In the genomic region with DNA sequence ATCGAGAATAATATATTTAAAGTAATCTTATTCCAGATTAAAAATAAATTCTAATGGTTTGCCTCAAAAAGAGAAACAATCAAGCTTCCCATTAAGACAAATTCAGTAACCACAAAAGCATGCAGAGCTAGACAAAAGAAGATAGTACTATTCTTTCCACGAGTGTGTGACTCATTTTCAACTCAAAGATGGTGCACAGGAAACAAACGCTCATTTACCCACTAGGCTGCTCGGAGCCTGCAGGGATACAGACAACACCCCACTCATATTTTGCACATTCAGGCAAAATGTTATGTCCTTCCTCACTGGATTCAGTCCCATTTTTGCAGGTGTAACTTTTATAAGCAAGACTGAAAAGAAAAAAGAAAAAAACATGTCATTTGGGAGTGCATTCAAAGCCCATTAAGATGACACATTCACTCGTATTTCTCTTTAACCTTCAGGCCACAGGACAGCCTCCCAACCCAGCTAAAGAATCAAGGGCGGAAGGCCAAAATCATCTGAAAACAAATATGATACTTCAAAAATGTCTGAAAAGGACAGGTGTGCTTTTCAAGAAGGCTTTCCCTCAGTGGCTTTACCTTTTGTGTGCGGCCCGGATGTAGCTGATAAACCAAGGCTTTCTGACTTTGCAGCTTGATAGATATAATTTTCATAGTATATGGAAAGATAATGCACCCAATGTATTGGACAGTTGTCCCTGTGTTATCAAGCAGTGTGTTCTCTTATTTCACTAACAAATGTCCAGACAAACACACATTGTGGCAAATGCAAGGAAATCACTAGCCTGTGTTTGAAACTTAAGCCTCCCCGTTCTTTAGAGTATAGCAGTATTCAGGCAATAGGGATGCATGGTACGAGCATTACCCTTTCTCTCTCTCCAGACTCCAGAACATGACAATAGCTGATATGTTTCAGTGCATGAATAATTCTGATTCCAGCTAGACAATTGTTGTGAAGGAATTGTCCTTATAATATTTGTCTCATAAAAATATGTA, we compare ENCODE assay signal across 8 cellular contexts.
DNase-seq lines count a peak whose midpoint lies in the region; ATAC-seq and TF ChIP-seq lines count a peak whose summit lies in the region.

No MANE protein-coding gene starts in this region.

- TF ChIP-seq CTCF in astrocyte of the spinal cord (IDR thresholded peaks at IDR 0.05; ENCODE audit: low read depth, low read length): no peak
- no peak for TF ChIP-seq CTCF in neural crest cell (conservative IDR thresholded peaks at IDR 0.05)

- CTCF ChIA-PET in naive thymus-derived CD4-positive, alpha-beta T cell (lab: Charles Lee): interaction anchor here (0.7 kb wide), 1 partner anchor 1420 kb away, joined by 3 read pairs; no protein-coding TSS in a partner anchor

- H3K27me3 ChIP-seq in naive thymus-derived CD4-positive, alpha-beta T cell (ENCODE audit: control insufficient read depth in 2 of 2, insufficient read depth in 2 of 2, low read length in 2 of 2): no peaks in the 10 kb centered on the region

- peak overlapping the region; percentile 95 for H3K27ac Mint-ChIP-seq in neural crest cell (ENCODE audit: unreplicated experiment)
- H3K27ac Mint-ChIP-seq in naive thymus-derived CD4-positive, alpha-beta T cell: peak overlapping the region in 1 of 9 donors; percentile 26

- H3K9me3 ChIP-seq in naive thymus-derived CD4-positive, alpha-beta T cell (ENCODE audit: control insufficient read depth in 2 of 3, low read length in 3 of 3): no peaks in the 10 kb centered on the region

- peak; percentile 57 for DNase-seq in GM04503 (ENCODE audit: low read depth)
- peak; percentile 89 for DNase-seq in NCI-H2029 treated with DMSO at 0.1 percent for 48 hours (lab: John Stamatoyannopoulos, UW)
- DNase-seq in astrocyte of the spinal cord (ENCODE audit: low read depth, low spot score): peak; percentile 90
- no peak for DNase-seq in neural crest cell (ENCODE audit: low read depth, low spot score)
- no peak for DNase-seq in naive thymus-derived CD4-positive, alpha-beta T cell

- peaks cover 2% of the 10 kb centered on the region for H3K9me3 Mint-ChIP-seq in neural crest cell
- H3K9me3 Mint-ChIP-seq in naive thymus-derived CD4-positive, alpha-beta T cell: peaks cover 0 to 2% (median 0%) of the 10 kb centered on the region in 11 donors

- no peaks in the 10 kb centered on the region for H3K4me1 ChIP-seq in naive thymus-derived CD4-positive, alpha-beta T cell (ENCODE audit: control insufficient read depth in 2 of 2, insufficient read depth in 2 of 2, low read length in 2 of 2)

- H3K4me3 Mint-ChIP-seq in neural crest cell: no peak overlapping the region
- H3K4me3 Mint-ChIP-seq in naive thymus-derived CD4-positive, alpha-beta T cell: peak overlapping the region in 1 of 10 donors; percentile 16

- no peak overlapping the region for H3K27ac ChIP-seq in naive thymus-derived CD4-positive, alpha-beta T cell (ENCODE audit: low read depth, low read length)

- ATAC-seq in HG02571 (IDR thresholded peaks at IDR 0.05; ENCODE audit: unreplicated experiment) (no peak), GM21447 (IDR thresholded peaks at IDR 0.05; ENCODE audit: unreplicated experiment) (no peak), HG03039 (IDR thresholded peaks at IDR 0.05; ENCODE audit: unreplicated experiment) (no peak)
- no peak for ATAC-seq in naive thymus-derived CD4-positive, alpha-beta T cell

- H3K27me3 Mint-ChIP-seq in neural crest cell (ENCODE audit: low read depth): no peaks in the 10 kb centered on the region
- peaks cover 0 to 5% (median 0%) of the 10 kb centered on the region in 5 donors for H3K27me3 Mint-ChIP-seq in naive thymus-derived CD4-positive, alpha-beta T cell

- H3K4me3 ChIP-seq in astrocyte of the spinal cord (ENCODE audit: low read depth, low read length): no peak overlapping the region
- H3K4me3 ChIP-seq in naive thymus-derived CD4-positive, alpha-beta T cell (ENCODE audit: low read length): no peak overlapping the region

- peaks cover 22% of the 10 kb centered on the region for H3K4me1 Mint-ChIP-seq in neural crest cell
- peaks cover 0 to 33% (median 0%) of the 10 kb centered on the region in 7 donors for H3K4me1 Mint-ChIP-seq in naive thymus-derived CD4-positive, alpha-beta T cell

- in situ Hi-C loops in astrocyte of the spinal cord (cut with HindIII; ENCODE audit: low sequenced_read_pairs): no loop called here

- no peaks in the 10 kb centered on the region for H3K36me3 Mint-ChIP-seq in neural crest cell (ENCODE audit: low read depth)
- H3K36me3 Mint-ChIP-seq in naive thymus-derived CD4-positive, alpha-beta T cell: peaks cover 0 to 9% (median 0%) of the 10 kb centered on the region in 5 donors

- H3K36me3 ChIP-seq in naive thymus-derived CD4-positive, alpha-beta T cell (ENCODE audit: control insufficient read depth in 2 of 3, insufficient read depth in 3 of 3, low read length in 3 of 3): no peaks in the 10 kb centered on the region

- intact Hi-C loops in naive thymus-derived CD4-positive, alpha-beta T cell (cut with micrococcal nuclease): loop anchor here in 1 of 2 donors (5.0 kb wide), 1 partner anchor 318 kb away; no protein-coding TSS in a partner anchor

- POLR2A ChIA-PET in naive thymus-derived CD4-positive, alpha-beta T cell (lab: Charles Lee): no interaction called here

Comparison
In these comparisons a context has a peak if more than half of its experiments do, and no peak if none do; other contexts are left out.
1. DNase-seq: peak in GM04503 (single experiment), NCI-H2029 treated with DMSO at 0.1 percent for 48 hours (single experiment) and astrocyte of the spinal cord (single experiment); none in neural crest cell (single experiment) and naive thymus-derived CD4-positive, alpha-beta T cell (0 of 9).